Comparison of ENCODE assay signal across 8 cellular contexts in the genomic region with DNA sequence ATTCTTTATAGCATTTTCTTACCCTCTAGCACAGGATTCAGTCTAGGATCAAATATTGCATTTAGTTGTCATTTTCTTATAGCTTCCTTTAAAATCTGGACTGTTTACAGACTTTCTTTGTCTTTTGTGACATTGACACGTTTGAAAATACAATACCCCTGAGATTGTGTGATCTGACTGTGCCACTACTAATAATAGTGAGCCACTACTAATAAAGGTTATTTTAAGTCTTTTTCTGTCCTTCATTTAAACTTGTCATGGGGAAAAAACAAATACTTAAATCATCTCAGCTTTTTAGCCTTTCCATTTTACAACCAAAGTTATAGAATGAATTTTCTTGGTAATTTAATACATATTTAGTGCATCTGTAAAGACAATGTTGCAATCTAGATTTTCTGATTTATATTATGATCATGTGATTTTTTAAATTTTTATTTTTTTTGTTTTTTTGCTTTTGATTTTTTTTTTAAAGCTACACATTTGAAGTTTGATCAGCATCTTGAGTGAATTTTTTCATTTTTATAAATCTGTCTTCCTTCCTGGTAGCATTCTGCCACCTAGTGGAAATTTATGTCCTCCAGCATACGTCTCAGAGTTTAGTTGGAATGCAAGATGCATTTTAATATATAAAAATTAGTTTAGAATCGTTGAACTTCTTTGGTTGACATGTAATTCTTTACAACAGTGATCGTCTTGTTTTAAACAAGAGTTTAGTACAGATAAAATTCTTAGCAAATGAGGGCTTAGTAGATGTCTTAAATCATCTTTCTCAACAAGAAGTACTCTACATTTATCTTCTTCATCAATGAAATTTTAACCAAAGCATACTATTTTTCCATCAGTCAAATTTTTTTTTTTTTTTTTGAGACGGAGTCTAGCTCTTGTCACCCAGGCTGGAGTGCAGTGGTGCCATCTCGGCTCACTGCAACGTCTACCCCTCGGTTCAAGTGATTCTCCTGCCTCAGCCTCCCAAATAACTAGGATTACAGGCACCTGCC.
DNase-seq lines count a peak whose midpoint lies in the region; ATAC-seq and TF ChIP-seq lines count a peak whose summit lies in the region.

No MANE protein-coding gene starts in this region.

- peak overlapping the region; percentile 13 for H3K27ac Mint-ChIP-seq in activated naive CD4-positive, alpha-beta T cell treated with anti-CD3 and anti-CD28 coated beads for 36 hours

- ATAC-seq in SK-N-SH treated with all-trans-retinoic acid at 6 μM for 48 hours (peak; percentile 71), HG02870 (IDR thresholded peaks at IDR 0.05; ENCODE audit: unreplicated experiment) (no peak), esophagus mucosa (no peak)

- no peak overlapping the region for H3K4me2 ChIP-seq in MM.1S (ENCODE audit: low read depth, low read length)
- no peak overlapping the region for H3K4me2 ChIP-seq in neuronal stem cell (ENCODE audit: insufficient read depth, low read length, poor library complexity, severe bottlenecking)

- no peak overlapping the region for H2AFZ ChIP-seq in MM.1S (ENCODE audit: low read length)
- no peak overlapping the region for H2AFZ ChIP-seq in neuronal stem cell (ENCODE audit: low read length)

- H3K9me3 Mint-ChIP-seq in activated naive CD4-positive, alpha-beta T cell treated with anti-CD3 and anti-CD28 coated beads for 36 hours, result no peaks in the 10 kb centered on the region

- no peak overlapping the region for H3K18ac ChIP-seq in neuronal stem cell (ENCODE audit: low read length)

- H3K4ac ChIP-seq in neuronal stem cell (ENCODE audit: low read length), result no peak overlapping the region

- H3K14ac ChIP-seq in neuronal stem cell (ENCODE audit: low read length), result no peak overlapping the region

- no peaks in the 10 kb centered on the region for H3K9me2 ChIP-seq in MM.1S (replicated peaks; ENCODE audit: insufficient read depth, low read length)

- H3F3A ChIP-seq in MM.1S (ENCODE audit: insufficient read depth, low read length), result no peaks in the 10 kb centered on the region; the same call in 1 of the 2 replicates

- H3K36me3 ChIP-seq in MM.1S (replicated peaks; ENCODE audit: insufficient read depth, low read length) (peaks cover 5% of the 10 kb centered on the region; the same call in 1 of the 2 replicates), esophagus muscularis mucosa (peaks cover 6 to 36% (median 25%) of the 10 kb centered on the region in 4 donors), neuronal stem cell (replicated peaks in 1 of 2; ENCODE audit: control insufficient read depth in 2 of 2, insufficient read depth in 2 of 2, low read length in 2 of 2) (peaks cover 3 to 40% of the 10 kb centered on the region in 2 donors)

- 0 out of 2 replicates have a peak, but pooled peaks cover 4% of the 10 kb centered on the region for H4K20me1 ChIP-seq in MM.1S (ENCODE audit: insufficient read depth, low read length)

- H2BK15ac ChIP-seq in neuronal stem cell (ENCODE audit: low read length), result no peak overlapping the region

- no peak overlapping the region for H3K9ac ChIP-seq in MM.1S (ENCODE audit: low read length)
- H3K9ac ChIP-seq in neuronal stem cell (ENCODE audit: low read depth, low read length, poor library complexity), result no peak overlapping the region

- TF ChIP-seq CTCF in MM.1S (IDR thresholded peaks at IDR 0.05; ENCODE audit: low read length) (peak; percentile 68), esophagus muscularis mucosa (IDR thresholded peaks at IDR 0.05) (peak; percentile 79 to 88 (median 86))

- H3K4me1 ChIP-seq in MM.1S (ENCODE audit: low read length), result no peaks in the 10 kb centered on the region
- H3K4me1 ChIP-seq in esophagus muscularis mucosa, result peaks cover 0 to 6% (median 3%) of the 10 kb centered on the region in 4 donors
- peaks cover 2 to 4% of the 10 kb centered on the region in 2 donors for H3K4me1 ChIP-seq in neuronal stem cell (ENCODE audit: control insufficient read depth in 2 of 2, insufficient read depth in 1 of 2, low read depth in 1 of 2, low read length in 2 of 2)

- H3K36me3 Mint-ChIP-seq in activated naive CD4-positive, alpha-beta T cell treated with anti-CD3 and anti-CD28 coated beads for 36 hours (ENCODE audit: low read depth), result peaks cover 27% of the 10 kb centered on the region

- H2AK5ac ChIP-seq in neuronal stem cell (ENCODE audit: low read depth, low read length), result no peak overlapping the region

- H4K8ac ChIP-seq in neuronal stem cell (ENCODE audit: low read depth, low read length), result no peak overlapping the region

- TF ChIP-seq EP300 in esophagus muscularis mucosa (IDR thresholded peaks at IDR 0.05), result no peak

- peak; percentile 22 for DNase-seq in activated naive CD4-positive, alpha-beta T cell treated with anti-CD3 and anti-CD28 coated beads for 36 hours
- DNase-seq in activated naive CD4-positive, alpha-beta T cell treated with Interleukin-2 at 50 U/mL for 16 hours, result no peak
- DNase-seq in MM.1S (peak; percentile 63), esophagus muscularis mucosa (ENCODE audit: extremely low spot score) (no peak), neuronal stem cell (ENCODE audit: low spot score) (peak; percentile 18)

- H3K79me1 ChIP-seq in neuronal stem cell (ENCODE audit: low read depth, low read length), result no peaks in the 10 kb centered on the region

- CTCF ChIA-PET in activated naive CD4-positive, alpha-beta T cell treated with anti-CD3 and anti-CD28 coated beads for 36 hours (lab: Charles Lee), result interaction anchor here (0.6 to 3.7 kb wide), 17 partner anchors 8 to 425 kb away, joined by 3 to 31 read pairs (median 5); a partner anchor contains a TSS

- intact Hi-C loops in activated naive CD4-positive, alpha-beta T cell treated with anti-CD3 and anti-CD28 coated beads for 36 hours (cut with micrococcal nuclease), result loop anchor here (1.0 to 5.0 kb wide), 5 partner anchors 118 to 425 kb away; no protein-coding TSS in a partner anchor
- intact Hi-C loops in esophagus muscularis mucosa (cut with DNase I), result loop anchor here (2.0 to 10.0 kb wide), 2 partner anchors 422 to 866 kb away; no protein-coding TSS in a partner anchor

- no peaks in the 10 kb centered on the region for H3K27me3 Mint-ChIP-seq in activated naive CD4-positive, alpha-beta T cell treated with anti-CD3 and anti-CD28 coated beads for 36 hours (ENCODE audit: low read depth)

- H3K4me3 ChIP-seq in MM.1S (ENCODE audit: low read length), result no peak overlapping the region
- H3K4me3 ChIP-seq in esophagus muscularis mucosa, result no peak overlapping the region
- H3K4me3 ChIP-seq in neuronal stem cell (ENCODE audit: low read length in 2 of 2), result no peak overlapping the region

- H2BK12ac ChIP-seq in neuronal stem cell (ENCODE audit: low read length), result no peak overlapping the region

- H2BK120ac ChIP-seq in neuronal stem cell (ENCODE audit: low read depth, low read length), result no peak overlapping the region

- H3K27ac ChIP-seq in MM.1S (ENCODE audit: low read length), result no peak overlapping the region
- no peak overlapping the region for H3K27ac ChIP-seq in esophagus muscularis mucosa (replicated peaks in 1 of 4)
- no peak overlapping the region for H3K27ac ChIP-seq in neuronal stem cell (replicated peaks; ENCODE audit: low read length)

- peaks cover 33% of the 10 kb centered on the region for H3K4me1 Mint-ChIP-seq in activated naive CD4-positive, alpha-beta T cell treated with anti-CD3 and anti-CD28 coated beads for 36 hours (ENCODE audit: low read depth)

- peaks cover 64% of the 10 kb centered on the region for H3K79me2 ChIP-seq in MM.1S (ENCODE audit: low read length)

- no peak for TF ChIP-seq POLR2A in esophagus muscularis mucosa (IDR thresholded peaks at IDR 0.05; ENCODE audit: low read depth)

- H3K23ac ChIP-seq in neuronal stem cell (ENCODE audit: low read depth, low read length, poor library complexity), result no peak overlapping the region

- H2BK5ac ChIP-seq in neuronal stem cell (ENCODE audit: low read length), result no peak overlapping the region

- H3K9me3 ChIP-seq in MM.1S (replicated peaks; ENCODE audit: insufficient read depth, low read length) (no peaks in the 10 kb centered on the region), esophagus muscularis mucosa (no peaks in the 10 kb centered on the region), neuronal stem cell (replicated peaks in 1 of 2; ENCODE audit: control insufficient read depth in 2 of 2, insufficient read depth in 1 of 2, low read depth in 1 of 2, low read length in 2 of 2) (no peaks in the 10 kb centered on the region)

- H3K27me3 ChIP-seq in MM.1S (replicated peaks; ENCODE audit: insufficient read depth, low read length) (no peaks in the 10 kb centered on the region), esophagus muscularis mucosa (no peaks in the 10 kb centered on the region), neuronal stem cell (ENCODE audit: control insufficient read depth in 3 of 3, insufficient read depth in 3 of 3, low read depth in 1 of 3, low read length in 3 of 3) (no peaks in the 10 kb centered on the region)

- WGBS in esophagus muscularis mucosa, result 47% methylated on average over 8 of the region's 8 CpGs
- no CpG with 5 or more reads among the region's 8 CpGs for WGBS in neuronal stem cell (ENCODE audit: extremely low coverage in 2 of 2, insufficient read length in 2 of 2, insufficient replicate concordance in 1 of 2), 2 donors

- no peak overlapping the region for H3K4me3 Mint-ChIP-seq in activated naive CD4-positive, alpha-beta T cell treated with anti-CD3 and anti-CD28 coated beads for 36 hours

- H4K91ac ChIP-seq in neuronal stem cell (ENCODE audit: low read depth, low read length, poor library complexity), result no peak overlapping the region

TF ChIP-seq in SK-N-SH treated with all-trans-retinoic acid at 6 μM for 48 hours, 23 proteins besides CTCF, POLR2A, EP300 and RAD21 (continues in another document):
- TF ChIP-seq ZNF565 (CRISPR knock-in tag; conservative IDR thresholded peaks at IDR 0.05; ENCODE audit: low read depth), result no peak
- TF ChIP-seq, protein P1, sequence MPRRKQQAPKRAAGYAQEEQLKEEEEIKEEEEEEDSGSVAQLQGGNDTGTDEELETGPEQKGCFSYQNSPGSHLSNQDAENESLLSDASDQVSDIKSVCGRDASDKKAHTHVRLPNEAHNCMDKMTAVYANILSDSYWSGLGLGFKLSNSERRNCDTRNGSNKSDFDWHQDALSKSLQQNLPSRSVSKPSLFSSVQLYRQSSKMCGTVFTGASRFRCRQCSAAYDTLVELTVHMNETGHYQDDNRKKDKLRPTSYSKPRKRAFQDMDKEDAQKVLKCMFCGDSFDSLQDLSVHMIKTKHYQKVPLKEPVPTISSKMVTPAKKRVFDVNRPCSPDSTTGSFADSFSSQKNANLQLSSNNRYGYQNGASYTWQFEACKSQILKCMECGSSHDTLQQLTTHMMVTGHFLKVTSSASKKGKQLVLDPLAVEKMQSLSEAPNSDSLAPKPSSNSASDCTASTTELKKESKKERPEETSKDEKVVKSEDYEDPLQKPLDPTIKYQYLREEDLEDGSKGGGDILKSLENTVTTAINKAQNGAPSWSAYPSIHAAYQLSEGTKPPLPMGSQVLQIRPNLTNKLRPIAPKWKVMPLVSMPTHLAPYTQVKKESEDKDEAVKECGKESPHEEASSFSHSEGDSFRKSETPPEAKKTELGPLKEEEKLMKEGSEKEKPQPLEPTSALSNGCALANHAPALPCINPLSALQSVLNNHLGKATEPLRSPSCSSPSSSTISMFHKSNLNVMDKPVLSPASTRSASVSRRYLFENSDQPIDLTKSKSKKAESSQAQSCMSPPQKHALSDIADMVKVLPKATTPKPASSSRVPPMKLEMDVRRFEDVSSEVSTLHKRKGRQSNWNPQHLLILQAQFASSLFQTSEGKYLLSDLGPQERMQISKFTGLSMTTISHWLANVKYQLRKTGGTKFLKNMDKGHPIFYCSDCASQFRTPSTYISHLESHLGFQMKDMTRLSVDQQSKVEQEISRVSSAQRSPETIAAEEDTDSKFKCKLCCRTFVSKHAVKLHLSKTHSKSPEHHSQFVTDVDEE (CRISPR knock-in tag; IDR thresholded peaks at IDR 0.05), result no peak

Comparison
In these comparisons a context has a peak if more than half of its experiments do, and no peak if none do; other contexts are left out.
1. DNase-seq: peak in activated naive CD4-positive, alpha-beta T cell treated with anti-CD3 and anti-CD28 coated beads for 36 hours (single experiment), MM.1S (single experiment) and neuronal stem cell (single experiment); none in activated naive CD4-positive, alpha-beta T cell treated with Interleukin-2 at 50 U/mL for 16 hours (single experiment) and esophagus muscularis mucosa (single experiment).